Comparison of ENCODE assay signal across 15 cellular contexts in genomic region chr6:147077251-147077650, GRCh38.
DNase-seq lines count a peak whose midpoint lies in the region; ATAC-seq and TF ChIP-seq lines count a peak whose summit lies in the region.
"Had no signal": no experiment of that assay in that cellular context is flagged by ENCODE, and none has a peak within 500 bp of the region (broad histone marks: within the 10 kb centered on the region; RNA-seq: fewer than 3 reads in every experiment).

No MANE protein-coding gene starts in this region.

- WGBS in heart left ventricle, 4 donors: 69 to 92% (median 73%) methylated on average over 5 of the region's 5 CpGs

- DNase-seq in heart left ventricle: peak in 1 of 5 donors; percentile 23
- no peak for DNase-seq in right atrium auricular region (ENCODE audit: low spot score)
- DNase-seq in anterior cingulate cortex (lab: John Stamatoyannopoulos, UW): peak in 47 of 58 donors; percentile 2 to 89 (median 52)
- peak; percentile 57 for DNase-seq in medulla oblongata (ENCODE audit: extremely low spot score)
- DNase-seq in upper lobe of right lung: peak; percentile 85
- no peak for DNase-seq in NOMO-1 treated with DMSO at 0.1 percent for 48 hours (lab: John Stamatoyannopoulos, UW; ENCODE audit: unreplicated experiment)
- DNase-seq in KBM-7: no peak
- DNase-seq: ACHN; activated CD8-positive, alpha-beta T cell treated with anti-CD3 and anti-CD28 coated beads, Interleukin-2, amount 10 ng/mL, durations not matched to agents 7 days and 5 days; foreskin melanocyte; GF-D8; NCI-H226; Peyer's patch had no signal

- in situ Hi-C loops in KBM-7 (cut with MboI; ENCODE audit: low pct_unique_long_range_greater_than_20kb, low sequenced_read_pairs): no loop called here

- TF ChIP-seq POLR2A in heart left ventricle (IDR thresholded peaks at IDR 0.05): no peak

- intact Hi-C loops in heart left ventricle (cut with DNase I): no loop called here
- intact Hi-C loops in upper lobe of right lung (cut with DNase I): no loop called here

- no peaks in the 10 kb centered on the region for H3K36me3 ChIP-seq in heart left ventricle
- H3K36me3 ChIP-seq in right atrium auricular region: no peaks in the 10 kb centered on the region
- H3K36me3 ChIP-seq in upper lobe of right lung: no peaks in the 10 kb centered on the region
- H3K36me3 ChIP-seq: Peyer's patch had no signal

- H3K4me1 ChIP-seq in heart left ventricle (no peaks in the 10 kb centered on the region), right atrium auricular region (no peaks in the 10 kb centered on the region), upper lobe of right lung (no peaks in the 10 kb centered on the region)
- H3K4me1 ChIP-seq: Peyer's patch had no signal

- H3K4me3 ChIP-seq in heart left ventricle (no peak overlapping the region), right atrium auricular region (no peak overlapping the region), upper lobe of right lung (no peak overlapping the region)
- H3K4me3 ChIP-seq: Peyer's patch had no signal

- no peak for TF ChIP-seq CTCF in heart left ventricle (IDR thresholded peaks at IDR 0.05)
- TF ChIP-seq CTCF in right atrium auricular region (IDR thresholded peaks at IDR 0.05): no peak
- no peak for TF ChIP-seq CTCF in upper lobe of right lung (IDR thresholded peaks at IDR 0.05)

- H3K27me3 ChIP-seq in heart left ventricle (no peaks in the 10 kb centered on the region), right atrium auricular region (no peaks in the 10 kb centered on the region), upper lobe of right lung (no peaks in the 10 kb centered on the region)
- H3K27me3 ChIP-seq: Peyer's patch had no signal

- H3K9me3 ChIP-seq in heart left ventricle (no peaks in the 10 kb centered on the region), right atrium auricular region (no peaks in the 10 kb centered on the region), upper lobe of right lung (no peaks in the 10 kb centered on the region)
- H3K9me3 ChIP-seq: Peyer's patch had no signal

- ATAC-seq in heart left ventricle (peak in 3 of 4 donors; percentile 28 to 52 (median 42)), upper lobe of right lung (peak; percentile 97), HG03097 (IDR thresholded peaks at IDR 0.05; ENCODE audit: low FRiP score, unreplicated experiment) (no peak)
- ATAC-seq: activated CD8-positive, alpha-beta T cell treated with anti-CD3 and anti-CD28 coated beads, Interleukin-2, amount 10 ng/mL, durations not matched to agents 7 days and 5 days had no signal

- H3K27ac ChIP-seq in heart left ventricle (no peak overlapping the region), right atrium auricular region (no peak overlapping the region), upper lobe of right lung (no peak overlapping the region)
- H3K27ac ChIP-seq: KMS-11, Peyer's patch had no signal

Comparison
In these comparisons a context has a peak if more than half of its experiments do, and no peak if none do; other contexts are left out.
1. DNase-seq: peak in anterior cingulate cortex (47 of 58), medulla oblongata (single experiment) and upper lobe of right lung (single experiment); none in right atrium auricular region (single experiment), NOMO-1 treated with DMSO at 0.1 percent for 48 hours (single experiment) and KBM-7 (single experiment).